26 cellular contexts compared by ENCODE assay signal in genomic region chr11:46743693-46744339, GRCh38. TPM values are rescaled to one million over a fixed set of nuclear protein-coding genes. Genes with fewer than 3 reads are reported as not detected.
A peak's percentile ranks its signal among the peaks of the same experiment; 100 is the strongest.
DNase-seq lines count a peak whose midpoint lies in the region; ATAC-seq and TF ChIP-seq lines count a peak whose summit lies in the region.
"Had no signal": no experiment of that assay in that cellular context is flagged by ENCODE, and none has a peak within 500 bp of the region (broad histone marks: within the 10 kb centered on the region; RNA-seq: fewer than 3 reads in every experiment).

No MANE protein-coding gene starts in this region.

- peak overlapping the region; percentile 24 to 52 for H3K27ac ChIP-seq in uterus
- H3K27ac ChIP-seq: A549, adrenal gland, cardiac muscle cell, HL-60, RWPE1, sigmoid colon had no signal

- no peak for DNase-seq in activated CD8-positive, alpha-beta T cell treated with anti-CD3 and anti-CD28 coated beads, Interleukin-2, amount 10 ng/mL, durations not matched to agents 7 days and 5 days
- DNase-seq in activated CD8-positive, alpha-beta T cell treated with anti-CD3 and anti-CD28 coated beads for 36 hours, result no peak
- peak; percentile 66 for DNase-seq in amniotic epithelial cell (ENCODE audit: low read depth)
- peak; percentile 19 for DNase-seq in islet precursor cell
- DNase-seq in uterus, result no peak
- DNase-seq in NCI-H2227 (lab: John Stamatoyannopoulos, UW; ENCODE audit: unreplicated experiment), result no peak
- DNase-seq in T-helper 17 cell, result no peak
- DNase-seq: activated CD8-positive, alpha-beta memory T cell treated with anti-CD3 and anti-CD28 coated beads for 24 hours; activated gamma-delta T cell treated with Interleukin-2 at 50 U/mL for 16 hours; activated T-cell treated with anti-CD3 and anti-CD28 coated beads, Interleukin-2, amount 50 U/mL, for 1 hour; adrenal gland; NCI-H1105; NCI-H526; sigmoid colon; SK-N-SH; T-helper 2 cell had no signal

- no peak overlapping the region for H3K4me3 Mint-ChIP-seq in activated CD8-positive, alpha-beta T cell treated with anti-CD3 and anti-CD28 coated beads, Interleukin-2, amount 10 ng/mL, durations not matched to agents 7 days and 5 days
- H3K4me3 Mint-ChIP-seq in activated CD8-positive, alpha-beta T cell treated with anti-CD3 and anti-CD28 coated beads for 36 hours, result no peak overlapping the region
- no peak overlapping the region for H3K4me3 Mint-ChIP-seq in T-helper 17 cell
- H3K4me3 Mint-ChIP-seq: type B pancreatic cell had no signal

- H3K36me3 ChIP-seq in uterus, result no peaks in the 10 kb centered on the region

- H3K9me3 Mint-ChIP-seq in activated CD8-positive, alpha-beta T cell treated with anti-CD3 and anti-CD28 coated beads, Interleukin-2, amount 10 ng/mL, durations not matched to agents 7 days and 5 days (ENCODE audit: insufficient read depth), result no peaks in the 10 kb centered on the region
- H3K9me3 Mint-ChIP-seq in activated CD8-positive, alpha-beta T cell treated with anti-CD3 and anti-CD28 coated beads for 36 hours, result no peaks in the 10 kb centered on the region
- H3K9me3 Mint-ChIP-seq: type B pancreatic cell had no signal

- peak overlapping the region; percentile 22 for H3K27ac Mint-ChIP-seq in activated CD8-positive, alpha-beta T cell treated with anti-CD3 and anti-CD28 coated beads, Interleukin-2, amount 10 ng/mL, durations not matched to agents 7 days and 5 days
- no peak overlapping the region for H3K27ac Mint-ChIP-seq in activated CD8-positive, alpha-beta T cell treated with anti-CD3 and anti-CD28 coated beads for 36 hours
- no peak overlapping the region for H3K27ac Mint-ChIP-seq in T-helper 17 cell
- H3K27ac Mint-ChIP-seq: type B pancreatic cell had no signal

- ATAC-seq in activated CD8-positive, alpha-beta T cell treated with anti-CD3 and anti-CD28 coated beads, Interleukin-2, amount 10 ng/mL, durations not matched to agents 7 days and 5 days, result no peak
- ATAC-seq in activated CD8-positive, alpha-beta T cell treated with anti-CD3 and anti-CD28 coated beads for 36 hours, result no peak
- ATAC-seq in HG02938 (IDR thresholded peaks at IDR 0.05; ENCODE audit: unreplicated experiment) (no peak), T-helper 17 cell (no peak)
- ATAC-seq: A549 had no signal

- H3K27me3 ChIP-seq in uterus, result no peaks in the 10 kb centered on the region
- H3K27me3 ChIP-seq: adrenal gland, cardiac muscle cell, sigmoid colon had no signal

- no peak overlapping the region for H3K4me3 ChIP-seq in uterus
- H3K4me3 ChIP-seq: A549, adrenal gland, cardiac muscle cell, lung, prostate gland, sigmoid colon had no signal

- CTCF ChIA-PET in activated CD8-positive, alpha-beta T cell treated with anti-CD3 and anti-CD28 coated beads, Interleukin-2, amount 10 ng/mL, durations not matched to agents 7 days and 5 days (lab: Charles Lee), result interaction anchor here (1.0 to 1.1 kb wide), 2 partner anchors 44 to 354 kb away, joined by 3 to 4 read pairs; no protein-coding TSS in a partner anchor
- CTCF ChIA-PET in activated CD8-positive, alpha-beta T cell treated with anti-CD3 and anti-CD28 coated beads for 36 hours (lab: Charles Lee), result interaction anchor here (1.1 kb wide), 1 partner anchor 90 kb away, joined by 3 read pairs; no protein-coding TSS in a partner anchor

- POLR2A ChIA-PET in activated CD8-positive, alpha-beta T cell treated with anti-CD3 and anti-CD28 coated beads, Interleukin-2, amount 10 ng/mL, durations not matched to agents 7 days and 5 days (lab: Charles Lee), result interaction anchor here (0.6 kb wide), 1 partner anchor 114 kb away, joined by 3 read pairs; no protein-coding TSS in a partner anchor
- POLR2A ChIA-PET in activated CD8-positive, alpha-beta T cell treated with anti-CD3 and anti-CD28 coated beads for 36 hours (lab: Charles Lee), result no interaction called here

- intact Hi-C loops in activated CD8-positive, alpha-beta T cell treated with anti-CD3 and anti-CD28 coated beads for 36 hours (cut with micrococcal nuclease), result no loop called here
- intact Hi-C loops in uterus (cut with DNase I; ENCODE audit: low total_unique reads), result no loop called here

- no peak for TF ChIP-seq POLR2A in uterus (IDR thresholded peaks at IDR 0.05)

- H3K4me1 Mint-ChIP-seq in activated CD8-positive, alpha-beta T cell treated with anti-CD3 and anti-CD28 coated beads, Interleukin-2, amount 10 ng/mL, durations not matched to agents 7 days and 5 days (ENCODE audit: low read depth), result no peaks in the 10 kb centered on the region
- H3K4me1 Mint-ChIP-seq in activated CD8-positive, alpha-beta T cell treated with anti-CD3 and anti-CD28 coated beads for 36 hours (ENCODE audit: low read depth), result no peaks in the 10 kb centered on the region
- H3K4me1 Mint-ChIP-seq in T-helper 17 cell, result peaks cover 3% of the 10 kb centered on the region

- H3K27me3 Mint-ChIP-seq in activated CD8-positive, alpha-beta T cell treated with anti-CD3 and anti-CD28 coated beads, Interleukin-2, amount 10 ng/mL, durations not matched to agents 7 days and 5 days (ENCODE audit: low read depth), result no peaks in the 10 kb centered on the region
- H3K27me3 Mint-ChIP-seq in activated CD8-positive, alpha-beta T cell treated with anti-CD3 and anti-CD28 coated beads for 36 hours, result no peaks in the 10 kb centered on the region
- H3K27me3 Mint-ChIP-seq in T-helper 17 cell, result no peaks in the 10 kb centered on the region
- H3K27me3 Mint-ChIP-seq: type B pancreatic cell had no signal

- TF ChIP-seq CTCF in activated CD8-positive, alpha-beta T cell treated with anti-CD3 and anti-CD28 coated beads for 36 hours (IDR thresholded peaks at IDR 0.05), result no peak
- TF ChIP-seq CTCF in uterus (IDR thresholded peaks at IDR 0.05), result no peak

- H3K36me3 Mint-ChIP-seq in activated CD8-positive, alpha-beta T cell treated with anti-CD3 and anti-CD28 coated beads, Interleukin-2, amount 10 ng/mL, durations not matched to agents 7 days and 5 days (ENCODE audit: low read depth), result peaks cover 59% of the 10 kb centered on the region
- peaks cover 57% of the 10 kb centered on the region for H3K36me3 Mint-ChIP-seq in activated CD8-positive, alpha-beta T cell treated with anti-CD3 and anti-CD28 coated beads for 36 hours (ENCODE audit: low read depth)
- peaks cover 21% of the 10 kb centered on the region for H3K36me3 Mint-ChIP-seq in T-helper 17 cell (ENCODE audit: low read depth)

- H3K9me3 ChIP-seq in uterus (no peaks in the 10 kb centered on the region), T-helper 17 cell (ENCODE audit: control insufficient read depth, low read length, poor library complexity, severe bottlenecking) (no peaks in the 10 kb centered on the region)
- H3K9me3 ChIP-seq: A549, adrenal gland, prostate gland, sigmoid colon, SK-N-SH had no signal

- no peaks in the 10 kb centered on the region for H3K4me1 ChIP-seq in uterus
- H3K4me1 ChIP-seq: A549, adrenal gland, prostate gland, sigmoid colon had no signal

RNA-seq across cellular contexts. Expression of gene F2, which starts 24.8 kb away (rescaled TPM):
- under 1 TPM in 1 of 2 experiments, not detected in 1; 0.16 TPM for total RNA-seq in activated CD8-positive, alpha-beta T cell treated with anti-CD3 and anti-CD28 coated beads, Interleukin-2, amount 10 ng/mL, durations not matched to agents 7 days and 5 days
- total RNA-seq in activated CD8-positive, alpha-beta T cell treated with anti-CD3 and anti-CD28 coated beads for 36 hours, result not detected
- under 1 TPM in 1 of 4 donors, not detected in 3; 0.27 TPM for total RNA-seq in uterus
- total RNA-seq in T-helper 17 cell, result not detected
- total RNA-seq: cardiac muscle cell, Daoy, fibroblast of lung had no signal

RNA-seq across cellular contexts. Expression of gene ZNF408, which starts 43.0 kb away (rescaled TPM):
- total RNA-seq in activated CD8-positive, alpha-beta T cell treated with anti-CD3 and anti-CD28 coated beads, Interleukin-2, amount 10 ng/mL, durations not matched to agents 7 days and 5 days, result 10 to 100 TPM; 15.8 to 16.1 TPM
- total RNA-seq in activated CD8-positive, alpha-beta T cell treated with anti-CD3 and anti-CD28 coated beads for 36 hours, result 1 to 10 TPM; 9.2 to 9.7 TPM
- total RNA-seq in uterus (10 to 100 TPM in 1 of 4 donors, 1 to 10 TPM in 2, under 1 TPM in 1; 0.88 to 10.5 (median 8.0) TPM), T-helper 17 cell (10 to 100 TPM; 11.0 to 14.7 TPM)

RNA-seq across cellular contexts. Expression of gene ARHGAP1, which starts 43.4 kb away (rescaled TPM):
- total RNA-seq in activated CD8-positive, alpha-beta T cell treated with anti-CD3 and anti-CD28 coated beads, Interleukin-2, amount 10 ng/mL, durations not matched to agents 7 days and 5 days, result 10 to 100 TPM; 69.1 to 71.3 TPM
- total RNA-seq in activated CD8-positive, alpha-beta T cell treated with anti-CD3 and anti-CD28 coated beads for 36 hours, result 10 to 100 TPM; 32.7 to 34.5 TPM
- 100 to 1,000 TPM in 1 of 4 donors, 10 to 100 TPM in 3; 27.9 to 114 (median 37.3) TPM for total RNA-seq in uterus
- total RNA-seq in T-helper 17 cell, result 10 to 100 TPM; 58.0 to 65.9 TPM

Comparison
In these comparisons a context has a peak if more than half of its experiments do, and no peak if none do; other contexts are left out.
1. DNase-seq: peak in amniotic epithelial cell (single experiment) and islet precursor cell (single experiment); none in activated CD8-positive, alpha-beta T cell treated with anti-CD3 and anti-CD28 coated beads, Interleukin-2, amount 10 ng/mL, durations not matched to agents 7 days and 5 days (single experiment), activated CD8-positive, alpha-beta T cell treated with anti-CD3 and anti-CD28 coated beads for 36 hours (single experiment), uterus (0 of 2), NCI-H2227 (single experiment) and T-helper 17 cell (0 of 3).